Comparison of ENCODE assay signal across 17 cellular contexts in genomic region chr4:185523862-185524261, GRCh38. TPM values are rescaled to one million over a fixed set of nuclear protein-coding genes. Genes with fewer than 3 reads are reported as not detected.
DNase-seq lines count a peak whose midpoint lies in the region; ATAC-seq and TF ChIP-seq lines count a peak whose summit lies in the region.
"Had no signal": no experiment of that assay in that cellular context is flagged by ENCODE, and none has a peak within 500 bp of the region (broad histone marks: within the 10 kb centered on the region; RNA-seq: fewer than 3 reads in every experiment).

No MANE protein-coding gene starts in this region.

- peak overlapping the region in 1 of 10 donors; percentile 42 for H3K27ac ChIP-seq in heart right ventricle
- H3K27ac ChIP-seq in gastrocnemius medialis = peak overlapping the region; percentile 89 to 98 (median 96)
- H3K27ac ChIP-seq in suprapubic skin = no peak overlapping the region
- H3K27ac ChIP-seq: SJSA1 had no signal

- peak overlapping the region; percentile 3 for H3K4me3 Mint-ChIP-seq in glutamatergic neuron (ENCODE audit: unreplicated experiment)
- H3K4me3 Mint-ChIP-seq: CD4-positive, alpha-beta memory T cell had no signal

- peak overlapping the region; percentile 77 for H3K27ac Mint-ChIP-seq in glutamatergic neuron (ENCODE audit: unreplicated experiment)
- H3K27ac Mint-ChIP-seq: CD4-positive, alpha-beta memory T cell had no signal

- no peak overlapping the region for H3K4me3 ChIP-seq in heart right ventricle
- no peak overlapping the region for H3K4me3 ChIP-seq in gastrocnemius medialis
- no peak overlapping the region for H3K4me3 ChIP-seq in suprapubic skin
- H3K4me3 ChIP-seq: SJSA1 had no signal

- ATAC-seq in heart right ventricle (peak in 5 of 8 donors; percentile 12 to 51 (median 31)), Right ventricle myocardium superior (ENCODE audit: poor library complexity) (no peak), gastrocnemius medialis (peak; percentile 1 to 9), GM19467 (IDR thresholded peaks at IDR 0.05; ENCODE audit: unreplicated experiment) (no peak)

- peaks cover 0 to 15% (median 3%) of the 10 kb centered on the region in 11 donors for H3K9me3 ChIP-seq in heart right ventricle
- H3K9me3 ChIP-seq in gastrocnemius medialis = no peaks in the 10 kb centered on the region
- no peaks in the 10 kb centered on the region for H3K9me3 ChIP-seq in suprapubic skin
- H3K9me3 ChIP-seq: SJSA1 had no signal

- H3K4me1 Mint-ChIP-seq in glutamatergic neuron (ENCODE audit: low read depth, unreplicated experiment) = peaks cover 15% of the 10 kb centered on the region
- H3K4me1 Mint-ChIP-seq: CD4-positive, alpha-beta memory T cell had no signal

- no peak for DNase-seq in heart right ventricle
- no peak for DNase-seq in Right ventricle myocardium superior
- DNase-seq in glutamatergic neuron = no peak
- no peak for DNase-seq in gastrocnemius medialis
- DNase-seq in T-helper 1 cell = no peak
- DNase-seq in NCI-H2107 treated with DMSO at 0.1 percent for 48 hours (lab: John Stamatoyannopoulos, UW; ENCODE audit: unreplicated experiment) = no peak
- no peak for DNase-seq in suprapubic skin (ENCODE audit: low spot score in 2 of 2)
- DNase-seq: 8988T; Calu3; CD4-positive, alpha-beta memory T cell; NCI-H1417; NCI-H187 treated with DMSO at 0.1 percent for 48 hours; NCI-H69; OCI-M1 had no signal

- 81 to 87% methylated on average over 7 of the region's 7 CpGs for WGBS in heart right ventricle, 2 donors
- WGBS in suprapubic skin = 79% methylated on average over 7 of the region's 7 CpGs

- H3K27me3 ChIP-seq in heart right ventricle (peaks cover 0 to 28% (median 0%) of the 10 kb centered on the region in 7 donors), gastrocnemius medialis (no peaks in the 10 kb centered on the region), suprapubic skin (no peaks in the 10 kb centered on the region)
- H3K27me3 ChIP-seq: SJSA1 had no signal

- in situ Hi-C loops in gastrocnemius medialis (cut with MboI; ENCODE audit: low sequenced_read_pairs in 4 of 4) = no loop called here

- H3K9me3 Mint-ChIP-seq in glutamatergic neuron (ENCODE audit: unreplicated experiment) = peaks cover 9% of the 10 kb centered on the region

- peaks cover 4% of the 10 kb centered on the region for H3K27me3 Mint-ChIP-seq in glutamatergic neuron (ENCODE audit: unreplicated experiment)

- intact Hi-C loops in heart right ventricle (cut with DNase I) = no loop called here
- intact Hi-C loops in Right ventricle myocardium superior (cut with DNase I) = no loop called here
- intact Hi-C loops in gastrocnemius medialis (cut with DNase I; ENCODE audit: low total_unique reads) = loop anchor here (2.0 kb wide), 1 partner anchor 53 kb away; no protein-coding TSS in a partner anchor

- peaks cover 5% of the 10 kb centered on the region for H3K36me3 Mint-ChIP-seq in glutamatergic neuron (ENCODE audit: unreplicated experiment)
- H3K36me3 Mint-ChIP-seq: CD4-positive, alpha-beta memory T cell had no signal

- H3K4me1 ChIP-seq in heart right ventricle (peaks cover 0 to 51% (median 17%) of the 10 kb centered on the region in 9 donors), gastrocnemius medialis (peaks cover 57 to 64% of the 10 kb centered on the region in 2 donors), suprapubic skin (no peaks in the 10 kb centered on the region)
- H3K4me1 ChIP-seq: SJSA1 had no signal

- H3K36me3 ChIP-seq in heart right ventricle (peaks cover 0 to 71% (median 20%) of the 10 kb centered on the region in 9 donors), gastrocnemius medialis (peaks cover 0 to 41% of the 10 kb centered on the region in 2 donors), suprapubic skin (no peaks in the 10 kb centered on the region)

- TF ChIP-seq EP300 in suprapubic skin (IDR thresholded peaks at IDR 0.05) = no peak

- TF ChIP-seq POLR2A in gastrocnemius medialis (IDR thresholded peaks at IDR 0.05) (no peak), suprapubic skin (IDR thresholded peaks at IDR 0.05) (no peak)

- TF ChIP-seq CTCF in heart right ventricle (IDR thresholded peaks at IDR 0.05) = no peak
- TF ChIP-seq CTCF in glutamatergic neuron (IDR thresholded peaks at IDR 0.05; ENCODE audit: partially characterized antibody, unreplicated experiment) = no peak
- no peak for TF ChIP-seq CTCF in gastrocnemius medialis (IDR thresholded peaks at IDR 0.05 in 4 of 5, conservative IDR thresholded peaks at IDR 0.05 in 1 of 5)
- TF ChIP-seq CTCF in suprapubic skin (IDR thresholded peaks at IDR 0.05) = no peak

RNA-seq across cellular contexts. Expression of gene PDLIM3, which starts 11.4 kb away (rescaled TPM):
- total RNA-seq in heart right ventricle (100 to 1,000 TPM; 112 to 846 (median 292) TPM), Right ventricle myocardium superior (208 TPM), glutamatergic neuron (ENCODE audit: unreplicated experiment) (262 TPM), gastrocnemius medialis (1,000 to 10,000 TPM; 1,062 to 7,224 (median 2,598) TPM), suprapubic skin (10 to 100 TPM; 13.9 to 31.4 (median 23.1) TPM)
- 100 to 1,000 TPM; 120 to 538 TPM for polyA plus RNA-seq in heart right ventricle
- total RNA-seq: CD4-positive, alpha-beta memory T cell had no signal
- polyA plus RNA-seq: CD4-positive, alpha-beta memory T cell had no signal

RNA-seq across cellular contexts. Expression of gene CCDC110, which starts 52.3 kb away (rescaled TPM):
- total RNA-seq in heart right ventricle = 1 to 10 TPM in 7 of 10 donors, under 1 TPM in 3; 0.54 to 2.5 (median 1.9) TPM
- polyA plus RNA-seq in heart right ventricle = under 1 TPM; 0.12 to 0.29 TPM
- 1.6 TPM for total RNA-seq in Right ventricle myocardium superior
- total RNA-seq in glutamatergic neuron (ENCODE audit: unreplicated experiment) = 1.3 TPM
- 1 to 10 TPM in 2 of 4 donors, under 1 TPM in 2; 0.97 to 4.1 (median 1.8) TPM for total RNA-seq in gastrocnemius medialis
- total RNA-seq in suprapubic skin = 1 to 10 TPM in 1 of 4 donors, under 1 TPM in 2, not detected in 1; 0.60 to 1.5 (median 0.97) TPM
- total RNA-seq: Calu3 had no signal
- polyA plus RNA-seq: BJ had no signal

Comparison
In these comparisons a context has a peak if more than half of its experiments do, and no peak if none do; other contexts are left out.
1. ATAC-seq: peak in heart right ventricle (5 of 8) and gastrocnemius medialis (2 of 2); none in Right ventricle myocardium superior (single experiment) and GM19467 (single experiment).